Comparison of ENCODE assay signal across 8 cellular contexts in genomic region chr12:57520008-57520726, GRCh38. TPM values are rescaled to one million over a fixed set of nuclear protein-coding genes. Genes with fewer than 3 reads are reported as not detected.
A peak's percentile ranks its signal among the peaks of the same experiment; 100 is the strongest.
DNase-seq lines count a peak whose midpoint lies in the region; ATAC-seq and TF ChIP-seq lines count a peak whose summit lies in the region.

A gene with protein sequence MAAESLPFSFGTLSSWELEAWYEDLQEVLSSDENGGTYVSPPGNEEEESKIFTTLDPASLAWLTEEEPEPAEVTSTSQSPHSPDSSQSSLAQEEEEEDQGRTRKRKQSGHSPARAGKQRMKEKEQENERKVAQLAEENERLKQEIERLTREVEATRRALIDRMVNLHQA (minus strand): TSS chr12:57520514. CDS start chr12:57517406, 3,108 bp downstream.

- peak within 1 kb of the TSS; percentile 100 for H3K4me3 ChIP-seq in AG10803 (ENCODE audit: low read length)
- H3K4me3 ChIP-seq in kidney epithelial cell (ENCODE audit: low read depth, low read length) = peak within 1 kb of the TSS; percentile 90

- no peaks in the 10 kb centered on the region for H3K27me3 ChIP-seq in kidney epithelial cell (ENCODE audit: control insufficient read depth, insufficient read depth, low read length)

- peak; percentile 99 for DNase-seq in AG10803 (ENCODE audit: low read depth)
- DNase-seq in NCI-H510A (lab: John Stamatoyannopoulos, UW) = peak; percentile 99
- peak; percentile 99 for DNase-seq in activated CD4-positive, CD25-positive, alpha-beta regulatory T cell treated with anti-CD3 and anti-CD28 coated beads, Interleukin-2, amount 50 U/mL, for 72 hours
- peak; percentile 64 to 94 for DNase-seq in cerebellar nuclear complex (lab: John Stamatoyannopoulos, UW)
- peak; percentile 85 for DNase-seq in kidney epithelial cell (ENCODE audit: low read depth)
- peak; percentile 100 for DNase-seq in stimulated activated CD4-positive, alpha-beta T cell treated with anti-CD3 and anti-CD28 coated beads, Interleukin-15, amount 100 ng/mL, for 24 hours

- no peak for TF ChIP-seq CTCF in AG10803 (conservative IDR thresholded peaks at IDR 0.05; ENCODE audit: low read length)
- TF ChIP-seq CTCF in kidney epithelial cell (IDR thresholded peaks at IDR 0.05; ENCODE audit: insufficient read depth, low read length, poor library complexity, severe bottlenecking) = no peak

- TF ChIP-seq POLR2A in GM19193 (IDR thresholded peaks at IDR 0.05; ENCODE audit: extremely low read depth, insufficient read depth, insufficient read length) = peak; percentile 100

- peak; percentile 70 for ATAC-seq in HG03432 (IDR thresholded peaks at IDR 0.05; ENCODE audit: unreplicated experiment)

- H3K36me3 ChIP-seq in kidney epithelial cell (ENCODE audit: control insufficient read depth, insufficient read depth, low read length) = peaks cover 2% of the 10 kb centered on the region

RNA-seq across cellular contexts. Expression of the gene that starts here (rescaled TPM):
- 95.7 and 107 TPM in 2 replicates for total RNA-seq in kidney epithelial cell

Comparison
In these comparisons a context has a peak if more than half of its experiments do, and no peak if none do; other contexts are left out.
1. Peak in every context shown above with its lines: DNase-seq, ATAC-seq and H3K4me3 ChIP-seq.